ENCODE assay signal across 18 cellular contexts in genomic region chr14:54688229-54688628, GRCh38.
DNase-seq lines count a peak whose midpoint lies in the region; TF ChIP-seq lines count a peak whose summit lies in the region.
"Had no signal": no experiment of that assay in that cellular context is flagged by ENCODE, and none has a peak within 500 bp of the region (broad histone marks: within the 10 kb centered on the region; RNA-seq: fewer than 3 reads in every experiment).

No MANE protein-coding gene starts in this region.

- intact Hi-C loops in vagina (cut with DNase I), result no loop called here

- no peaks in the 10 kb centered on the region for H3K27me3 ChIP-seq in rectal smooth muscle tissue (ENCODE audit: control insufficient read depth, insufficient read depth, low read length)
- H3K27me3 ChIP-seq in vagina, result no peaks in the 10 kb centered on the region
- H3K27me3 ChIP-seq: brain microvascular endothelial cell, MG63, testis had no signal

- H3K9me3 ChIP-seq in vagina, result no peaks in the 10 kb centered on the region
- H3K9me3 ChIP-seq: MG63, testis had no signal

- TF ChIP-seq POLR2A in vagina (IDR thresholded peaks at IDR 0.05), result no peak

- H3K27ac ChIP-seq in rectal smooth muscle tissue (ENCODE audit: low read depth, low read length), result peak overlapping the region; percentile 21
- peak overlapping the region; percentile 92 for H3K27ac ChIP-seq in vagina
- H3K27ac ChIP-seq: 22Rv1, brain microvascular endothelial cell, testis had no signal

- no peak for TF ChIP-seq CTCF in vagina (IDR thresholded peaks at IDR 0.05)

- H3K9ac ChIP-seq in rectal smooth muscle tissue (ENCODE audit: low read length), result no peak overlapping the region

- no peak overlapping the region for H3K4me3 ChIP-seq in rectal smooth muscle tissue (ENCODE audit: low read length)
- H3K4me3 ChIP-seq in vagina, result no peak overlapping the region
- H3K4me3 ChIP-seq: MG63, testis had no signal

- H3K36me3 ChIP-seq in rectal smooth muscle tissue (ENCODE audit: control insufficient read depth, insufficient read depth, low read length), result no peaks in the 10 kb centered on the region
- H3K36me3 ChIP-seq in vagina, result no peaks in the 10 kb centered on the region
- H3K36me3 ChIP-seq: brain microvascular endothelial cell, MG63 had no signal

- H3K4me1 ChIP-seq in rectal smooth muscle tissue (ENCODE audit: control insufficient read depth, insufficient read depth, low read length), result peaks cover 43% of the 10 kb centered on the region
- H3K4me1 ChIP-seq in vagina, result peaks cover 66% of the 10 kb centered on the region

- DNase-seq in NK-92 treated with Interleukin-12 subunit alpha and Interleukin-12 subunit beta, amount 100 ng/mL, for 24 hours (lab: John Stamatoyannopoulos, UW), result peak; percentile 47
- DNase-seq in NK-92 (lab: John Stamatoyannopoulos, UW; ENCODE audit: unreplicated experiment) (no peak), vagina (ENCODE audit: extremely low spot score in 2 of 2) (no peak), hepatic stellate cell (ENCODE audit: low spot score) (no peak), ecto neural progenitor cell (ENCODE audit: low spot score) (no peak)
- DNase-seq in stimulated activated CD4-positive, alpha-beta T cell treated with anti-CD3 and anti-CD28 coated beads, Interleukin-12 subunit alpha, Interleukin-12 subunit beta, amount 100 ng/mL, for 48 hours (ENCODE audit: low read depth in 2 of 3, low spot score in 1 of 3), result peak in 2 of 3 donors; percentile 9 to 18
- DNase-seq in stimulated activated CD4-positive, alpha-beta T cell treated with anti-CD3 and anti-CD28 coated beads, Interleukin-2, amount 100 ng/mL, for 48 hours, result no peak
- DNase-seq: activated naive CD4-positive, alpha-beta T cell treated with anti-CD3 and anti-CD28 coated beads, Interleukin-2, amount 10 ng/mL, durations not matched to agents 7 days and 5 days; brain microvascular endothelial cell; GDM1; glutamatergic neuron; MG63; natural killer cell; NCI-H1694; RPMI8226; testis had no signal

Comparison
In these comparisons a context has a peak if more than half of its experiments do, and no peak if none do; other contexts are left out.
1. DNase-seq: peak in NK-92 treated with Interleukin-12 subunit alpha and Interleukin-12 subunit beta, amount 100 ng/mL, for 24 hours (single experiment) and stimulated activated CD4-positive, alpha-beta T cell treated with anti-CD3 and anti-CD28 coated beads, Interleukin-12 subunit alpha, Interleukin-12 subunit beta, amount 100 ng/mL, for 48 hours (2 of 3); none in NK-92 (single experiment), stimulated activated CD4-positive, alpha-beta T cell treated with anti-CD3 and anti-CD28 coated beads, Interleukin-2, amount 100 ng/mL, for 48 hours (0 of 2), vagina (0 of 2), hepatic stellate cell (single experiment) and ecto neural progenitor cell (single experiment).